ENCODE assay signal across 11 cellular contexts in the genomic region with DNA sequence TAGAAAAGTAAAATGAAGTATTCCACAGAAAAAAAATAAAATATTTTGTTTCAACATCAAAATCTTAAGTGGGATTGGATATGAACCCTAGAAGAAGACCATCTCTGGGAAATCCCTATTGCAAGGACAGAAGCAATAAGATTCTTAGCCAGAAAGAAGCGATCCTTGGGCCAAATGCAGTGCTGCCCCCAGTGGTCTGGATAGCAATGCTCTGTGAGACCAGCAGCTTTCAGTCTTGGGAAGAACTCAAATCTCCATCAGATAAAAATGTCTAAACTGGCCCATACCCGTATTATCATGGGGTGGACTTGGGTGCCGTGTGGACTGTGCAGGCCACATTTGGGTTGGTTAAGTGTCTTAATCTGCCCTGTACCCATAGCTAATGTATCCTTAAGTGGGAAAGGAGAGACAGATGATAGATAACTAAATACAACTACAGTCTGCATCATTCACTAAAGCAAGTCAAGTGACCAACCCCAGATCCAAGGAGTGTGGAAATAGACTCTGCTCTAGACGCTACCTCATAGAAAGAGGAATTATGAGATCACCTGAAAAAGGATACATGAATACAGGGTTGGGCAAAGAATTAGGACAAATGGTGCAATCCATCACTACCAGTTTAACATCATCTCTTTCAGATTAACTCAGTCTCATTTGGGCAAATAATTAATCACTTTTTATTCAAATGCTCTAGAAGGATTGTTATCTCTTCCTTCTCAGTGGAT. TPM values are rescaled to one million over a fixed set of nuclear protein-coding genes. Genes with fewer than 3 reads are reported as not detected.
A peak's percentile ranks its signal among the peaks of the same experiment; 100 is the strongest.
DNase-seq lines count a peak whose midpoint lies in the region; ATAC-seq and TF ChIP-seq lines count a peak whose summit lies in the region.
"Had no signal": no experiment of that assay in that cellular context is flagged by ENCODE, and none has a peak within 500 bp of the region (broad histone marks: within the 10 kb centered on the region; RNA-seq: fewer than 3 reads in every experiment).

No MANE protein-coding gene starts in this region.

- no peak overlapping the region for H2BK120ac ChIP-seq in mesendoderm (ENCODE audit: low read depth, low read length)

- H3K79me1 ChIP-seq in mesendoderm (ENCODE audit: low read length), result no peaks in the 10 kb centered on the region

- intact Hi-C loops in ascending aorta (cut with DNase I), result no loop called here

- H3K4ac ChIP-seq in mesendoderm (ENCODE audit: low read depth, low read length), result no peak overlapping the region

- H3K9me3 Mint-ChIP-seq in stimulated activated naive CD8-positive, alpha-beta T cell treated with anti-CD3 and anti-CD28 coated beads, Interleukin-15, amount 100 ng/mL, for 72 hours, result peaks cover 1 to 6% of the 10 kb centered on the region in 2 donors
- peaks cover under 1% of the 10 kb centered on the region for H3K9me3 Mint-ChIP-seq in stimulated activated memory B cell treated with anti-CD40 and anti-IgM and Interleukin-4, amounts not matched to agents 10 μg/mL and 1 μg/mL and 100 μg/mL, for 72 hours

- no peaks in the 10 kb centered on the region for H3K4me1 Mint-ChIP-seq in stimulated activated naive CD8-positive, alpha-beta T cell treated with anti-CD3 and anti-CD28 coated beads, Interleukin-15, amount 100 ng/mL, for 72 hours
- H3K4me1 Mint-ChIP-seq in stimulated activated memory B cell treated with anti-CD40 and anti-IgM and Interleukin-4, amounts not matched to agents 10 μg/mL and 1 μg/mL and 100 μg/mL, for 72 hours, result no peaks in the 10 kb centered on the region
- H3K4me1 Mint-ChIP-seq: activated B cell treated with CpG ODN at 0.5 μM for 24 hours had no signal

- H2BK15ac ChIP-seq in mesendoderm (replicated peaks; ENCODE audit: low read depth), result no peak overlapping the region

- no peaks in the 10 kb centered on the region for H3F3A ChIP-seq in DOHH2 (ENCODE audit: control insufficient read depth, insufficient read depth)

- H3K4me1 ChIP-seq in DOHH2 (ENCODE audit: control insufficient read depth, low read length), result no peaks in the 10 kb centered on the region
- H3K4me1 ChIP-seq in ascending aorta, result no peaks in the 10 kb centered on the region
- no peaks in the 10 kb centered on the region for H3K4me1 ChIP-seq in mesendoderm (ENCODE audit: control insufficient read depth, low read depth, low read length)

- DNase-seq in HK-2 (ENCODE audit: unreplicated experiment) (peak; percentile 6), ascending aorta (ENCODE audit: low spot score in 2 of 2) (no peak), mesendoderm (peak; percentile 47), NCI-H2029 treated with DMSO at 0.1 percent for 48 hours (lab: John Stamatoyannopoulos, UW) (no peak)
- no peak for DNase-seq in stimulated activated naive CD8-positive, alpha-beta T cell treated with anti-CD3 and anti-CD28 coated beads, Interleukin-15, amount 100 ng/mL, for 72 hours
- DNase-seq in activated CD8-positive, alpha-beta memory T cell treated with anti-CD3 and anti-CD28 coated beads, Interleukin-2, amount 50 U/mL, for 48 hours, result no peak
- DNase-seq: activated B cell treated with CpG ODN at 0.5 μM for 24 hours; NCI-H1436; stimulated activated naive CD8-positive, alpha-beta T cell treated with anti-CD3 and anti-CD28 coated beads, Interleukin-15, Interleukin-2, amounts not matched to agents 100 U/mL and 50 U/mL, for 24 hours had no signal

- no peak overlapping the region for H3K4me3 Mint-ChIP-seq in stimulated activated naive CD8-positive, alpha-beta T cell treated with anti-CD3 and anti-CD28 coated beads, Interleukin-15, amount 100 ng/mL, for 72 hours
- no peak overlapping the region for H3K4me3 Mint-ChIP-seq in stimulated activated memory B cell treated with anti-CD40 and anti-IgM and Interleukin-4, amounts not matched to agents 10 μg/mL and 1 μg/mL and 100 μg/mL, for 72 hours
- H3K4me3 Mint-ChIP-seq: activated B cell treated with CpG ODN at 0.5 μM for 24 hours had no signal

- H4K8ac ChIP-seq in mesendoderm (ENCODE audit: low read depth, low read length), result no peak overlapping the region

- H3K23ac ChIP-seq in mesendoderm (ENCODE audit: low read length), result no peak overlapping the region

- H3K27me3 ChIP-seq in DOHH2 (ENCODE audit: control insufficient read depth, low read length) (no peaks in the 10 kb centered on the region), ascending aorta (no peaks in the 10 kb centered on the region), mesendoderm (ENCODE audit: insufficient read depth, low read length, poor library complexity) (no peaks in the 10 kb centered on the region)

- no peak overlapping the region for H2BK5ac ChIP-seq in mesendoderm (ENCODE audit: low read length)

- no peak overlapping the region for H3K27ac ChIP-seq in DOHH2 (ENCODE audit: low read depth, low read length)
- H3K27ac ChIP-seq in ascending aorta, result no peak overlapping the region
- H3K27ac ChIP-seq in mesendoderm (ENCODE audit: low read depth, low read length), result no peak overlapping the region

- no peak overlapping the region for H3K27ac Mint-ChIP-seq in stimulated activated naive CD8-positive, alpha-beta T cell treated with anti-CD3 and anti-CD28 coated beads, Interleukin-15, amount 100 ng/mL, for 72 hours
- H3K27ac Mint-ChIP-seq in stimulated activated memory B cell treated with anti-CD40 and anti-IgM and Interleukin-4, amounts not matched to agents 10 μg/mL and 1 μg/mL and 100 μg/mL, for 72 hours, result no peak overlapping the region
- H3K27ac Mint-ChIP-seq: activated B cell treated with CpG ODN at 0.5 μM for 24 hours had no signal

- no peaks in the 10 kb centered on the region for H3K79me2 ChIP-seq in DOHH2 (ENCODE audit: control insufficient read depth, low read length)
- no peaks in the 10 kb centered on the region for H3K79me2 ChIP-seq in mesendoderm (ENCODE audit: control insufficient read depth, insufficient read depth, low read length)

- H3K56ac ChIP-seq in mesendoderm (ENCODE audit: low read length), result no peak overlapping the region

- H3K4me3 ChIP-seq in DOHH2 (ENCODE audit: low read length) (no peak overlapping the region), ascending aorta (no peak overlapping the region), mesendoderm (ENCODE audit: low read length) (no peak overlapping the region)

- WGBS in mesendoderm (ENCODE audit: extremely low coverage, insufficient coverage, low lambda C conversion rate), result no CpG with 5 or more reads among the region's 4 CpGs

- no peak overlapping the region for H3K18ac ChIP-seq in mesendoderm (ENCODE audit: low read length)

- H3K27me3 Mint-ChIP-seq in stimulated activated naive CD8-positive, alpha-beta T cell treated with anti-CD3 and anti-CD28 coated beads, Interleukin-15, amount 100 ng/mL, for 72 hours, result peaks cover 28% of the 10 kb centered on the region
- peaks cover 17% of the 10 kb centered on the region for H3K27me3 Mint-ChIP-seq in stimulated activated memory B cell treated with anti-CD40 and anti-IgM and Interleukin-4, amounts not matched to agents 10 μg/mL and 1 μg/mL and 100 μg/mL, for 72 hours

- H3K36me3 ChIP-seq in DOHH2 (ENCODE audit: control insufficient read depth, low read length), result no peaks in the 10 kb centered on the region
- no peaks in the 10 kb centered on the region for H3K36me3 ChIP-seq in ascending aorta
- no peaks in the 10 kb centered on the region for H3K36me3 ChIP-seq in mesendoderm (ENCODE audit: control insufficient read depth, insufficient read depth, low read length)

- H3K4me2 ChIP-seq in DOHH2 (ENCODE audit: low read length), result no peak overlapping the region
- H3K4me2 ChIP-seq in mesendoderm (ENCODE audit: low read length), result no peak overlapping the region

- no peak overlapping the region for H4K5ac ChIP-seq in mesendoderm (ENCODE audit: low read length)

- no peak overlapping the region for H3K9ac ChIP-seq in mesendoderm (ENCODE audit: low read length)

- no peaks in the 10 kb centered on the region for H3K36me3 Mint-ChIP-seq in stimulated activated memory B cell treated with anti-CD40 and anti-IgM and Interleukin-4, amounts not matched to agents 10 μg/mL and 1 μg/mL and 100 μg/mL, for 72 hours

- H4K20me1 ChIP-seq in DOHH2 (ENCODE audit: control insufficient read depth, insufficient read depth, low read depth, low read length), result no peaks in the 10 kb centered on the region

- ATAC-seq in stimulated activated naive CD8-positive, alpha-beta T cell treated with anti-CD3 and anti-CD28 coated beads, Interleukin-15, amount 100 ng/mL, for 72 hours, result no peak
- no peak for ATAC-seq in stimulated activated memory B cell treated with anti-CD40 and anti-IgM and Interleukin-4, amounts not matched to agents 10 μg/mL and 1 μg/mL and 100 μg/mL, for 72 hours
- ATAC-seq: stimulated activated naive CD8-positive, alpha-beta T cell treated with anti-CD3 and anti-CD28 coated beads, Interleukin-15, Interleukin-2, amounts not matched to agents 100 U/mL and 50 U/mL, for 24 hours had no signal

- H3K9me3 ChIP-seq in DOHH2 (ENCODE audit: control insufficient read depth, insufficient read depth, low read length), result no peaks in the 10 kb centered on the region
- peaks cover 0 to under 1% of the 10 kb centered on the region in 2 donors for H3K9me3 ChIP-seq in ascending aorta

- H2AK5ac ChIP-seq in mesendoderm (ENCODE audit: low read length), result no peak overlapping the region

- peak; percentile 37 for TF ChIP-seq CTCF in DOHH2 (IDR thresholded peaks at IDR 0.05; ENCODE audit: low read depth, low read length, poor library complexity, severe bottlenecking)
- peak in 2 of 3 experiments; percentile 11 to 23 for TF ChIP-seq CTCF in ascending aorta (IDR thresholded peaks at IDR 0.05)

- H3K9me2 ChIP-seq in DOHH2 (replicated peaks; ENCODE audit: control insufficient read depth, low read length), result no peaks in the 10 kb centered on the region

RNA-seq across cellular contexts. Expression of a gene that starts 38.9 kb away (rescaled TPM):
- total RNA-seq in ascending aorta, result 0.43 TPM
- polyA plus RNA-seq in mesendoderm (2013, experiment 1 of 2), result 0.22 TPM
- polyA plus RNA-seq in mesendoderm (2013, experiment 2 of 2), result 0.20 TPM
- total RNA-seq: activated B cell treated with CpG ODN at 0.5 μM for 24 hours had no signal

Comparison
In these comparisons a context has a peak if more than half of its experiments do, and no peak if none do; other contexts are left out.
1. DNase-seq: peak in HK-2 (single experiment) and mesendoderm (single experiment); none in ascending aorta (0 of 2), stimulated activated naive CD8-positive, alpha-beta T cell treated with anti-CD3 and anti-CD28 coated beads, Interleukin-15, amount 100 ng/mL, for 72 hours (0 of 2), NCI-H2029 treated with DMSO at 0.1 percent for 48 hours (single experiment) and activated CD8-positive, alpha-beta memory T cell treated with anti-CD3 and anti-CD28 coated beads, Interleukin-2, amount 50 U/mL, for 48 hours (single experiment).